23 cellular contexts compared by ENCODE assay signal in the genomic region with DNA sequence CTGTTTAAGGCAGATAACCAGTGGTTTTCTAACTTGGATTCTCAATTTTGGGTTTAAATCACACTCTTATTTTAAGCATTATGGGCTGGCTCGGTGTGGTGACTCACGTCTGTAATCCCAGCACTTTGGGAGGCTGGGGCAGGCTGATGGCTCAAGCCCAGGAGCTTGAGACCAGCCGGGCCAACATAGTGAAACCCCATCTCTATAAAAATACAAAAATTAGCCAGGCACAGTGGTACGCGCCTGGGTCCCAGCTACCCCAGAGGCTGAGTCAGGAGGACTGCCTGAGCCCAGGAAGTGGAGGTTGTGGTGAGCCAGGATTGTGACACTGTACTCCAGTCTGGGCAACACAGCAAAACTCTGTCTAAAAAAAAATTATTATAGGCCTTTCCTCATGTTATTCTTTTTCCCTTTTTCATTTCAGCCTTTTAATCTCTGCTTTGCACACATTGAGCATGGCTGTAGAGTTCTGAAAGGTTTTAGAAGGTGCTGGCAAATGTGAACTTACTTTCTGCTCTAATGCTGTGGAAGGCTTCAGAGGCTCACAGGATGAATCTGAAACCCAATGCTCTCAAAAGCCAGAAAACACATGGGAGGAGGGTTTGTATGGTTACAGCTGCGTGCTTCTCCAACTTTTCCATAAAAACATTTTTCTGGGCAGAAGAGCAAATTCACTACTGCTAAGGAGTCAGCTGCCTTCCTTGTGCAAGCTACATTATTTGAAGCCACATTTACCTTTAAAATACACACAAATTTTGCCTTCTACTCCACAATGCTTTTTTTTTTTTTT. TPM values are rescaled to one million over a fixed set of nuclear protein-coding genes. Genes with fewer than 3 reads are reported as not detected.
DNase-seq lines count a peak whose midpoint lies in the region; ATAC-seq, FAIRE-seq and TF ChIP-seq lines count a peak whose summit lies in the region.
"Had no signal": no experiment of that assay in that cellular context is flagged by ENCODE, and none has a peak within 500 bp of the region (broad histone marks: within the 10 kb centered on the region; RNA-seq: fewer than 3 reads in every experiment).

No MANE protein-coding gene starts in this region.

- H3K79me2 ChIP-seq in trophoblast cell (ENCODE audit: control insufficient read depth, insufficient read depth, low read length, poor library complexity), result no peaks in the 10 kb centered on the region

- no peak overlapping the region for H3K9ac ChIP-seq in trophoblast cell (ENCODE audit: low read length)

- H3K23ac ChIP-seq in trophoblast cell (ENCODE audit: low read length), result no peak overlapping the region

- H3K14ac ChIP-seq in trophoblast cell (ENCODE audit: low read length), result no peak overlapping the region

- no peak overlapping the region for H3K4me2 ChIP-seq in trophoblast cell (ENCODE audit: low read length)

- CTCF ChIA-PET in WTC11 (lab: Charles Lee), result no interaction called here

- no peak overlapping the region for H2BK120ac ChIP-seq in trophoblast cell (ENCODE audit: insufficient read depth, low read length, poor library complexity)

- DNase-seq in HCEC 1CT, result peak; percentile 74
- peak; percentile 53 for DNase-seq in fibroblast of mammary gland (ENCODE audit: low read depth)
- no peak for DNase-seq in stimulated activated effector memory CD8-positive, alpha-beta T cell treated with anti-CD3 and anti-CD28 coated beads, Interleukin-12 subunit alpha, Interleukin-12 subunit beta, amount 100 ng/mL, for 72 hours (ENCODE audit: low spot score in 2 of 2)
- DNase-seq in WTC11 (ENCODE audit: low spot score), result no peak
- DNase-seq in GM12892 (ENCODE audit: insufficient read length), result no peak
- DNase-seq in trophoblast cell, result no peak
- DNase-seq: activated CD8-positive, alpha-beta T cell treated with anti-CD3 and anti-CD28 coated beads for 36 hours; activated naive CD8-positive, alpha-beta T cell treated with anti-CD3 and anti-CD28 coated beads, Interleukin-2, amount 50 U/mL, for 24 hours; activated T-cell treated with anti-CD3 and anti-CD28 coated beads, Interleukin-2, amount 50 U/mL, for 72 hours; cerebellar nuclear complex; gastrocnemius medialis; GOT3; NCI-H2029; NCI-H446 treated with DMSO at 0.1 percent for 48 hours; stimulated activated CD4-positive, alpha-beta T cell treated with anti-CD3 and anti-CD28 coated beads, Interleukin-12 subunit alpha, Interleukin-12 subunit beta, amount 100 ng/mL, for 4 hours; T-helper 1 cell; WERI-Rb-1 had no signal

- H3K4me3 ChIP-seq in WI38 (ENCODE audit: low read depth, low read length) (peak overlapping the region; percentile 47), fibroblast of mammary gland (ENCODE audit: control insufficient read depth, low read depth, low read length) (no peak overlapping the region), trophoblast cell (ENCODE audit: low read depth, low read length) (no peak overlapping the region)
- H3K4me3 ChIP-seq: gastrocnemius medialis had no signal

- POLR2A ChIA-PET in WTC11 (lab: Charles Lee), result interaction anchor here (0.6 kb wide), 1 partner anchor 22 kb away, joined by 6 read pairs; no protein-coding TSS in a partner anchor

- peak overlapping the region; percentile 32 for H3K27ac Mint-ChIP-seq in stimulated activated effector memory CD8-positive, alpha-beta T cell treated with anti-CD3 and anti-CD28 coated beads, Interleukin-12 subunit alpha, Interleukin-12 subunit beta, amount 100 ng/mL, for 72 hours
- no peak overlapping the region for H3K27ac Mint-ChIP-seq in WTC11
- H3K27ac Mint-ChIP-seq: activated CD8-positive, alpha-beta T cell treated with anti-CD3 and anti-CD28 coated beads for 36 hours; activated naive CD8-positive, alpha-beta T cell treated with anti-CD3 and anti-CD28 coated beads, Interleukin-2, amount 50 U/mL, for 24 hours; activated T-cell treated with anti-CD3 and anti-CD28 coated beads, Interleukin-2, amount 50 U/mL, for 72 hours; memory B cell; natural killer cell treated with Interleukin-12 subunit alpha and Interleukin-12 subunit beta and Interleukin-15 and Interleukin-18, amount 100 ng/mL, for 72 hours had no signal

- H3K9me3 Mint-ChIP-seq in stimulated activated effector memory CD8-positive, alpha-beta T cell treated with anti-CD3 and anti-CD28 coated beads, Interleukin-12 subunit alpha, Interleukin-12 subunit beta, amount 100 ng/mL, for 72 hours, result no peaks in the 10 kb centered on the region
- H3K9me3 Mint-ChIP-seq in WTC11, result no peaks in the 10 kb centered on the region
- H3K9me3 Mint-ChIP-seq: activated CD8-positive, alpha-beta T cell treated with anti-CD3 and anti-CD28 coated beads for 36 hours; activated naive CD8-positive, alpha-beta T cell treated with anti-CD3 and anti-CD28 coated beads, Interleukin-2, amount 50 U/mL, for 24 hours; activated T-cell treated with anti-CD3 and anti-CD28 coated beads, Interleukin-2, amount 50 U/mL, for 72 hours; memory B cell; natural killer cell treated with Interleukin-12 subunit alpha and Interleukin-12 subunit beta and Interleukin-15 and Interleukin-18, amount 100 ng/mL, for 72 hours had no signal

- H2BK12ac ChIP-seq in trophoblast cell (ENCODE audit: low read length), result no peak overlapping the region

- no CpG with 5 or more reads among the region's 6 CpGs for WGBS in trophoblast cell (ENCODE audit: extremely low coverage, insufficient coverage, insufficient read length)

- H4K12ac ChIP-seq in trophoblast cell (ENCODE audit: low read depth, low read length), result no peak overlapping the region

- no peak for FAIRE-seq in GM12892 (lab: Jason Lieb, UNC)

- TF ChIP-seq POLR2A in GM12892 (IDR thresholded peaks at IDR 0.05; ENCODE audit: low read depth, low read length), result no peak

- H3K36me3 Mint-ChIP-seq in stimulated activated effector memory CD8-positive, alpha-beta T cell treated with anti-CD3 and anti-CD28 coated beads, Interleukin-12 subunit alpha, Interleukin-12 subunit beta, amount 100 ng/mL, for 72 hours, result peaks cover 85% of the 10 kb centered on the region
- peaks cover 77% of the 10 kb centered on the region for H3K36me3 Mint-ChIP-seq in WTC11

- no peak overlapping the region for H4K8ac ChIP-seq in trophoblast cell (ENCODE audit: low read depth, low read length)

- no peaks in the 10 kb centered on the region for H3K79me1 ChIP-seq in trophoblast cell (ENCODE audit: low read length)

- peaks cover 36 to 59% of the 10 kb centered on the region in 2 experiments for H3K36me3 ChIP-seq in trophoblast cell (ENCODE audit: control insufficient read depth in 1 of 2, insufficient read depth in 2 of 2, low read length in 2 of 2)

- no peaks in the 10 kb centered on the region for H3K4me1 ChIP-seq in trophoblast cell (ENCODE audit: control insufficient read depth in 1 of 2, insufficient read depth in 2 of 2, low read length in 2 of 2)
- H3K4me1 ChIP-seq: gastrocnemius medialis had no signal

- TF ChIP-seq CTCF in WI38 (IDR thresholded peaks at IDR 0.05; ENCODE audit: low read depth, low read length) (no peak), fibroblast of mammary gland (conservative IDR thresholded peaks at IDR 0.05; ENCODE audit: control insufficient read depth, insufficient read depth, low read depth, low read length) (no peak), WTC11 (IDR thresholded peaks at IDR 0.05) (no peak)

- H2AK5ac ChIP-seq in trophoblast cell (ENCODE audit: low read length), result no peak overlapping the region

- peaks cover 20% of the 10 kb centered on the region for H3K4me1 Mint-ChIP-seq in stimulated activated effector memory CD8-positive, alpha-beta T cell treated with anti-CD3 and anti-CD28 coated beads, Interleukin-12 subunit alpha, Interleukin-12 subunit beta, amount 100 ng/mL, for 72 hours
- H3K4me1 Mint-ChIP-seq in WTC11, result no peaks in the 10 kb centered on the region
- H3K4me1 Mint-ChIP-seq: memory B cell had no signal

- no peak overlapping the region for H2BK5ac ChIP-seq in trophoblast cell (ENCODE audit: low read depth, low read length, poor library complexity)

- H3K4ac ChIP-seq in trophoblast cell (ENCODE audit: low read depth, low read length), result no peak overlapping the region

- no peak for ATAC-seq in stimulated activated effector memory CD8-positive, alpha-beta T cell treated with anti-CD3 and anti-CD28 coated beads, Interleukin-12 subunit alpha, Interleukin-12 subunit beta, amount 100 ng/mL, for 72 hours
- ATAC-seq in GM19463 (IDR thresholded peaks at IDR 0.05; ENCODE audit: unreplicated experiment) (no peak), WTC11 (no peak)
- ATAC-seq: activated CD8-positive, alpha-beta T cell treated with anti-CD3 and anti-CD28 coated beads for 36 hours; activated naive CD8-positive, alpha-beta T cell treated with anti-CD3 and anti-CD28 coated beads, Interleukin-2, amount 50 U/mL, for 24 hours; activated T-cell treated with anti-CD3 and anti-CD28 coated beads, Interleukin-2, amount 50 U/mL, for 72 hours; gastrocnemius medialis; natural killer cell treated with Interleukin-12 subunit alpha and Interleukin-12 subunit beta and Interleukin-15 and Interleukin-18, amount 100 ng/mL, for 72 hours; Right ventricle myocardium inferior had no signal

- no peak overlapping the region for H2AFZ ChIP-seq in trophoblast cell (ENCODE audit: insufficient read depth, low read length, poor library complexity)

- H3K4me3 Mint-ChIP-seq in stimulated activated effector memory CD8-positive, alpha-beta T cell treated with anti-CD3 and anti-CD28 coated beads, Interleukin-12 subunit alpha, Interleukin-12 subunit beta, amount 100 ng/mL, for 72 hours, result no peak overlapping the region
- H3K4me3 Mint-ChIP-seq in WTC11, result no peak overlapping the region
- H3K4me3 Mint-ChIP-seq: activated CD8-positive, alpha-beta T cell treated with anti-CD3 and anti-CD28 coated beads for 36 hours; activated naive CD8-positive, alpha-beta T cell treated with anti-CD3 and anti-CD28 coated beads, Interleukin-2, amount 50 U/mL, for 24 hours; activated T-cell treated with anti-CD3 and anti-CD28 coated beads, Interleukin-2, amount 50 U/mL, for 72 hours; memory B cell; natural killer cell treated with Interleukin-12 subunit alpha and Interleukin-12 subunit beta and Interleukin-15 and Interleukin-18, amount 100 ng/mL, for 72 hours had no signal

- H3K27ac ChIP-seq in trophoblast cell (ENCODE audit: low read depth, low read length), result no peak overlapping the region
- H3K27ac ChIP-seq: C4-2B, WERI-Rb-1 had no signal

- no peak overlapping the region for H3K18ac ChIP-seq in trophoblast cell (ENCODE audit: low read length)

- H4K91ac ChIP-seq in trophoblast cell (ENCODE audit: low read depth, low read length), result no peak overlapping the region

- H3K9me3 ChIP-seq in trophoblast cell (ENCODE audit: insufficient read depth, low read depth, low read length), result no peaks in the 10 kb centered on the region
- H3K9me3 ChIP-seq: gastrocnemius medialis had no signal

- H3K27me3 ChIP-seq in trophoblast cell (ENCODE audit: insufficient read depth, low read length), result no peaks in the 10 kb centered on the region
- H3K27me3 ChIP-seq: gastrocnemius medialis had no signal

- H3K27me3 Mint-ChIP-seq in WTC11 (ENCODE audit: low read depth), result no peaks in the 10 kb centered on the region
- H3K27me3 Mint-ChIP-seq: activated CD8-positive, alpha-beta T cell treated with anti-CD3 and anti-CD28 coated beads for 36 hours; activated naive CD8-positive, alpha-beta T cell treated with anti-CD3 and anti-CD28 coated beads, Interleukin-2, amount 50 U/mL, for 24 hours; memory B cell; natural killer cell treated with Interleukin-12 subunit alpha and Interleukin-12 subunit beta and Interleukin-15 and Interleukin-18, amount 100 ng/mL, for 72 hours had no signal

RNA-seq across cellular contexts. Expression of a gene that starts 32.5 kb away (rescaled TPM):
- total RNA-seq in WTC11 (2021), result 17.2 to 31.0 TPM (median 17.7 TPM) in 3 replicates
- 1.4 TPM for polyA plus RNA-seq in GM12892 (2012; ENCODE audit: missing spikeins)
- polyA plus RNA-seq in trophoblast cell (2013), result 48.6 and 53.4 TPM in 2 replicates

RNA-seq across cellular contexts. Expression of a gene that starts 56.6 kb away (rescaled TPM):
- total RNA-seq in WTC11 (2021), result 0.94 to 1.6 TPM (median 1.1 TPM) in 3 replicates
- polyA plus RNA-seq in GM12892 (2012; ENCODE audit: missing spikeins), result 0.17 TPM
- polyA plus RNA-seq in trophoblast cell (2013), result 0.05 and 0.06 TPM in 2 replicates
- total RNA-seq: activated CD8-positive, alpha-beta T cell treated with anti-CD3 and anti-CD28 coated beads for 36 hours had no signal

Comparison
In these comparisons a context has a peak if more than half of its experiments do, and no peak if none do; other contexts are left out.
1. DNase-seq: peak in HCEC 1CT (single experiment) and fibroblast of mammary gland (single experiment); none in stimulated activated effector memory CD8-positive, alpha-beta T cell treated with anti-CD3 and anti-CD28 coated beads, Interleukin-12 subunit alpha, Interleukin-12 subunit beta, amount 100 ng/mL, for 72 hours (0 of 2), WTC11 (single experiment), GM12892 (single experiment) and trophoblast cell (0 of 2).